8 cellular contexts compared by ENCODE assay signal in genomic region chr11:63939351-63939920, GRCh38. TPM values are rescaled to one million over a fixed set of nuclear protein-coding genes. Genes with fewer than 3 reads are reported as not detected.
DNase-seq lines count a peak whose midpoint lies in the region; ATAC-seq, FAIRE-seq and TF ChIP-seq lines count a peak whose summit lies in the region.

No MANE protein-coding gene starts in this region.

- peak overlapping the region; percentile 55 to 81 for H3K9ac ChIP-seq in kidney (ENCODE audit: low read length in 2 of 2)
- peak overlapping the region; percentile 69 to 77 for H3K9ac ChIP-seq in stomach smooth muscle (ENCODE audit: low read length in 2 of 2)

- intact Hi-C loops in kidney (cut with DNase I), result no loop called here

- ATAC-seq in GM18858 (IDR thresholded peaks at IDR 0.05; ENCODE audit: unreplicated experiment), result no peak

- TF ChIP-seq CTCF in GM13977 (IDR thresholded peaks at IDR 0.05; ENCODE audit: extremely low read depth, insufficient read depth, missing control alignments) (no peak), kidney (IDR thresholded peaks at IDR 0.05; ENCODE audit: borderline replicate concordance, extremely low read depth, insufficient read depth) (no peak)

- H3K9me3 ChIP-seq in kidney (ENCODE audit: control insufficient read depth in 1 of 2, low read length in 2 of 2), result no peaks in the 10 kb centered on the region
- H3K9me3 ChIP-seq in stomach smooth muscle (ENCODE audit: control insufficient read depth in 2 of 2, low read length in 2 of 2), result no peaks in the 10 kb centered on the region

- H3K27ac ChIP-seq in kidney (ENCODE audit: low read depth in 2 of 2, low read length in 2 of 2) (peak overlapping the region; percentile 57 to 72), stomach smooth muscle (ENCODE audit: low read length) (no peak overlapping the region)

- H3K36me3 ChIP-seq in kidney (ENCODE audit: control insufficient read depth in 1 of 2, insufficient read depth in 2 of 2, low read length in 2 of 2), result no peaks in the 10 kb centered on the region
- H3K36me3 ChIP-seq in stomach smooth muscle (ENCODE audit: control insufficient read depth in 2 of 2, insufficient read depth in 2 of 2, low read length in 2 of 2), result no peaks in the 10 kb centered on the region

- peak overlapping the region; percentile 88 for H3K4me3 ChIP-seq in Jurkat, Clone E6-1 (ENCODE audit: low read length)
- H3K4me3 ChIP-seq in kidney (ENCODE audit: low read length in 2 of 2) (peak overlapping the region; percentile 80 to 82), stomach smooth muscle (ENCODE audit: low read length in 2 of 2) (peak overlapping the region; percentile 79 to 82)

- in situ Hi-C loops in GM13977 (cut with MboI; ENCODE audit: low pct_unique_long_range_greater_than_20kb, low sequenced_read_pairs, unreplicated experiment), result no loop called here

- FAIRE-seq in kidney (lab: Jason Lieb, UNC), result no peak

- DNase-seq in GM13977 (ENCODE audit: low spot score) (peak; percentile 27), amniotic epithelial cell (ENCODE audit: low read depth) (peak; percentile 55), kidney (no peak), dedifferentiated amniotic fluid mesenchymal stem cell (ENCODE audit: extremely low spot score) (no peak), HK-2 (ENCODE audit: unreplicated experiment) (no peak)
- no peak for DNase-seq in Jurkat, Clone E6-1 (ENCODE audit: low read depth, low spot score)

- no peaks in the 10 kb centered on the region for H3K27me3 ChIP-seq in stomach smooth muscle (ENCODE audit: control insufficient read depth in 1 of 2, insufficient read depth in 2 of 2, low read length in 2 of 2)

- H3K4me1 ChIP-seq in kidney (ENCODE audit: control insufficient read depth in 1 of 2, insufficient read depth in 1 of 2, low read depth in 1 of 2, low read length in 2 of 2) (peaks cover 4 to 13% of the 10 kb centered on the region in 2 donors), stomach smooth muscle (ENCODE audit: control insufficient read depth, insufficient read depth, low read length) (peaks cover 20% of the 10 kb centered on the region)

RNA-seq across cellular contexts. Expression of gene NAA40, which starts 0.6 kb away (rescaled TPM):
- 42.1 TPM for polyA plus RNA-seq in Jurkat, Clone E6-1 (2012; ENCODE audit: insufficient read depth, insufficient read length)
- 27.2 TPM for total RNA-seq in kidney
- polyA plus RNA-seq in kidney (ENCODE audit: insufficient read depth, low read depth, low replicate concordance), result 11.8 TPM

RNA-seq across cellular contexts. Expression of gene RCOR2, which starts 22.5 kb away (rescaled TPM):
- 9.3 TPM for polyA plus RNA-seq in Jurkat, Clone E6-1 (2012; ENCODE audit: insufficient read depth, insufficient read length)
- 0.76 TPM for total RNA-seq in kidney
- 0.86 TPM for polyA plus RNA-seq in kidney (ENCODE audit: insufficient read depth, low read depth, low replicate concordance)

RNA-seq across cellular contexts. Expression of gene COX8A, which starts 35.0 kb away (rescaled TPM):
- polyA plus RNA-seq in Jurkat, Clone E6-1 (2012; ENCODE audit: insufficient read depth, insufficient read length), result 586 TPM
- total RNA-seq in kidney, result 320 TPM
- polyA plus RNA-seq in kidney (ENCODE audit: insufficient read depth, low read depth, low replicate concordance), result 2,092 TPM

RNA-seq across cellular contexts. Expression of gene OTUB1, which starts 46.8 kb away (rescaled TPM):
- 84.1 TPM for polyA plus RNA-seq in Jurkat, Clone E6-1 (2012; ENCODE audit: insufficient read depth, insufficient read length)
- 69.0 TPM for total RNA-seq in kidney
- polyA plus RNA-seq in kidney (ENCODE audit: insufficient read depth, low read depth, low replicate concordance), result 118 TPM

Comparison
In these comparisons a context has a peak if more than half of its experiments do, and no peak if none do; other contexts are left out.
1. DNase-seq: peak in GM13977 (single experiment) and amniotic epithelial cell (single experiment); none in Jurkat, Clone E6-1 (single experiment), kidney (single experiment), dedifferentiated amniotic fluid mesenchymal stem cell (single experiment) and HK-2 (single experiment).
2. Peak in every context shown above with its lines, with median percentiles within 50 percentile points of each other: H3K4me3 ChIP-seq.